9 cellular contexts compared by ENCODE assay signal in the genomic region with DNA sequence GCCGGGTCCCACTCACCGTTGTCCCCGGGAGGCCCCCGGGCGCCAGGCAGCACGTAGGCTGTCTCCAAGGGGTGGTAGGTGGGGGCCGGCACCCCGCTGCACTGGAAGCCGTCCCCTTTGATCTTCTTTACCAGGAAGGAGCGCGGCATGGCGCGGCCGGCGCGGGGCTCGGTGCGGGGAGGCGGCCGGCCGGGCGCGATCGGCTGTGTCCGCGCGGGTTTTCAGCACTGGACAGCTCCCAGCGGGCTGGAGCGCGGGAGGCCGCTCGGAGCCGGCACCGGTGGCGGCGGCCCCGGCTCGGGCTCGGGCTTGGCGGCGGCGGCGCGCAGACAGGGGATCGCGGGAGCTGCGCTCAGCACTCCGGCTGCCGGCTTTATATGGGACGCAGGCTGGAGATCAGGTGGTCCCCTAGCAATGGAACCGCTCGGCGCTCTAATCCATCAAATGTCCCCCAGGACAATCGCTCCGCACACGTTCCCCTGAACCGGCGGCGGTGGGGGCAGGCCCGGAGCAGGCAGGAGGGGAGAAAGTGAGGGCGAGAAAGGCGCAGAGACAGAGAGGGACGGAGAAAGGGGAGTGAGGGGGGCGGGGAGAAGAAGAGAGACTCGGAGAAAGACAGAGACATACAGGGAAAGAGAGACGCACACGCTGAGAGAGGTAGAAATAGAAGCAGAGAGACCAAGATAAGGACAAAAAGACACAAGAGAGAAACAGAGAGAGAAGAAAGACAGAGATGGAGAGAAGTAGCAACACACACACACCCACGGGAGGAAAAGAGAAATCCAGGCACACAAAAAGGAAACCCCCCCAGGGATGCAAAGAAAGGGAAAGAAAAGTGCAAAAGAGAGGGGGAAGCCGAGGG. TPM values are rescaled to one million over a fixed set of nuclear protein-coding genes. Genes with fewer than 3 reads are reported as not detected.
DNase-seq lines count a peak whose midpoint lies in the region; ATAC-seq and TF ChIP-seq lines count a peak whose summit lies in the region.
"Had no signal": no experiment of that assay in that cellular context is flagged by ENCODE, and none has a peak within 500 bp of the region (broad histone marks: within the 10 kb centered on the region; RNA-seq: fewer than 3 reads in every experiment).

SCRT2 (minus strand) TSS at position 350 of the 862 bp plus-strand sequence; CDS start at position 149, 201 bp downstream.

- H3K27ac ChIP-seq in RWPE2 (ENCODE audit: poor library complexity, severe bottlenecking) (no peak within 1 kb of the TSS), cardiac muscle cell (no peak within 1 kb of the TSS), upper lobe of right lung (no peak within 1 kb of the TSS)

- H3K27ac Mint-ChIP-seq in activated naive CD4-positive, alpha-beta T cell treated with anti-CD3 and anti-CD28 coated beads, Interleukin-2, amount 50 U/mL, for 72 hours, result no peak within 1 kb of the TSS

- peaks cover 0 to 15% of the 10 kb centered on the region in 2 donors for H3K36me3 Mint-ChIP-seq in activated naive CD4-positive, alpha-beta T cell treated with anti-CD3 and anti-CD28 coated beads, Interleukin-2, amount 50 U/mL, for 72 hours

- no peaks in the 10 kb centered on the region for H3K36me3 ChIP-seq in RWPE2 (ENCODE audit: low read depth)
- no peaks in the 10 kb centered on the region for H3K36me3 ChIP-seq in cardiac muscle cell
- no peaks in the 10 kb centered on the region for H3K36me3 ChIP-seq in upper lobe of right lung

- DNase-seq in NCI-H1417 (lab: John Stamatoyannopoulos, UW) (peak in 2 of 3 experiments; percentile 60 to 72), NCI-H1417 treated with DMSO at 0.1 percent for 48 hours (lab: John Stamatoyannopoulos, UW) (no peak), RWPE2 (ENCODE audit: low spot score) (no peak), cardiac muscle cell (ENCODE audit: low read depth in 1 of 2, low spot score in 1 of 2) (peak; percentile 83 to 94), pons (ENCODE audit: low spot score) (peak; percentile 25), upper lobe of right lung (peak; percentile 90), OCI-M2 (lab: John Stamatoyannopoulos, UW; ENCODE audit: unreplicated experiment) (no peak)
- peak in 1 of 2 donors; percentile 75 for DNase-seq in activated naive CD4-positive, alpha-beta T cell treated with anti-CD3 and anti-CD28 coated beads, Interleukin-2, amount 50 U/mL, for 72 hours (ENCODE audit: low spot score in 2 of 2)

- no peak for TF ChIP-seq CTCF in RWPE2 (IDR thresholded peaks at IDR 0.05; ENCODE audit: poor library complexity, severe bottlenecking)
- TF ChIP-seq CTCF in cardiac muscle cell (IDR thresholded peaks at IDR 0.05; ENCODE audit: low read depth, low read length), result no peak
- no peak for TF ChIP-seq CTCF in upper lobe of right lung (IDR thresholded peaks at IDR 0.05)

- H3K4me3 ChIP-seq in RWPE2 (ENCODE audit: severe bottlenecking) (no peak within 1 kb of the TSS), cardiac muscle cell (peak within 1 kb of the TSS; percentile 23), upper lobe of right lung (no peak within 1 kb of the TSS)

- H3K9me3 Mint-ChIP-seq in activated naive CD4-positive, alpha-beta T cell treated with anti-CD3 and anti-CD28 coated beads, Interleukin-2, amount 50 U/mL, for 72 hours, result peaks cover 0 to 4% of the 10 kb centered on the region in 2 donors

- H3K27me3 ChIP-seq in RWPE2 (ENCODE audit: insufficient read depth, poor library complexity, severe bottlenecking), result peaks cover 87% of the 10 kb centered on the region
- peaks cover 68% of the 10 kb centered on the region for H3K27me3 ChIP-seq in cardiac muscle cell
- H3K27me3 ChIP-seq in upper lobe of right lung, result peaks cover 79% of the 10 kb centered on the region

- peak; percentile 93 for ATAC-seq in RWPE2 (ENCODE audit: low read depth)
- ATAC-seq in activated naive CD4-positive, alpha-beta T cell treated with anti-CD3 and anti-CD28 coated beads, Interleukin-2, amount 50 U/mL, for 72 hours, result peak; percentile 73 to 90
- peak; percentile 96 for ATAC-seq in upper lobe of right lung

- H3K4me1 ChIP-seq in RWPE2 (ENCODE audit: insufficient read depth, poor library complexity, severe bottlenecking), result no peaks in the 10 kb centered on the region
- peaks cover 4% of the 10 kb centered on the region for H3K4me1 ChIP-seq in cardiac muscle cell (ENCODE audit: low read depth)
- H3K4me1 ChIP-seq in upper lobe of right lung, result peaks cover 12% of the 10 kb centered on the region

- no peaks in the 10 kb centered on the region for H3K9me3 ChIP-seq in RWPE2 (ENCODE audit: severe bottlenecking)
- no peaks in the 10 kb centered on the region for H3K9me3 ChIP-seq in cardiac muscle cell (ENCODE audit: low read depth)
- H3K9me3 ChIP-seq in upper lobe of right lung, result no peaks in the 10 kb centered on the region

- intact Hi-C loops in upper lobe of right lung (cut with DNase I), result no loop called here

RNA-seq across cellular contexts. Expression of gene SCRT2, which starts in this region (rescaled TPM):
- not detected for total RNA-seq in activated naive CD4-positive, alpha-beta T cell treated with anti-CD3 and anti-CD28 coated beads, Interleukin-2, amount 50 U/mL, for 72 hours
- total RNA-seq in cardiac muscle cell (not detected in 2 replicates), upper lobe of right lung (not detected)
- not detected in 2 replicates for polyA plus RNA-seq in cardiac muscle cell
- polyA plus RNA-seq: BJ had no signal

Comparison
In these comparisons a context has a peak if more than half of its experiments do, and no peak if none do; other contexts are left out.
1. DNase-seq: peak in NCI-H1417 (2 of 3) and pons (single experiment); none in NCI-H1417 treated with DMSO at 0.1 percent for 48 hours (single experiment), RWPE2 (single experiment) and OCI-M2 (single experiment).
2. Peak in ATAC-seq in activated naive CD4-positive, alpha-beta T cell treated with anti-CD3 and anti-CD28 coated beads, Interleukin-2, amount 50 U/mL, for 72 hours; RNA of the gene not detected or under 1 TPM.
3. Peak in DNase-seq and H3K4me3 ChIP-seq in cardiac muscle cell; RNA of the gene not detected or under 1 TPM.
4. Peak in DNase-seq and ATAC-seq in upper lobe of right lung; RNA of the gene not detected or under 1 TPM.
5. Peak in every context shown above with its lines, with median percentiles within 50 percentile points of each other: ATAC-seq.